Comparison of ENCODE assay signal across 9 cellular contexts in the genomic region with DNA sequence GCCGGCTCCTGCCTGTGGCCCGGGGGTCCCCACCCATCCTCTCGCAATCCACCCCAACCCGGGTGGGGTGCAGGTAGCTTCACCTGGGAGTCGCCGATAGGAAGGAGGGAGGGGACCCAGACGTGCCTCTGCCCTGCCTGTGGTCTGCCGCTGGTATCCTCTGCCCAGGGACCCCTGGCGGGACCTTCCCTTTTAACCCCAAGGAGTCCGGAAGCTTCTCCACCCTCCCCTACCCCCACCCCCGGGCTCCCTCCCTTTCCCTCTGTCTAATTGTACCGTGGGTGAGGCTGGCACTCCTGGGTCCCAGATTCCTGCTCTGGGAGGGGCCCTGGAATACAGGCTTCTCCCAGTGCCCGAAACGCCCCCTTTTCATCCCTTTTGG. TPM values are rescaled to one million over a fixed set of nuclear protein-coding genes. Genes with fewer than 3 reads are reported as not detected.
DNase-seq lines count a peak whose midpoint lies in the region; ATAC-seq and TF ChIP-seq lines count a peak whose summit lies in the region.
"Had no signal": no experiment of that assay in that cellular context is flagged by ENCODE, and none has a peak within 500 bp of the region (broad histone marks: within the 10 kb centered on the region; RNA-seq: fewer than 3 reads in every experiment).

A gene with protein sequence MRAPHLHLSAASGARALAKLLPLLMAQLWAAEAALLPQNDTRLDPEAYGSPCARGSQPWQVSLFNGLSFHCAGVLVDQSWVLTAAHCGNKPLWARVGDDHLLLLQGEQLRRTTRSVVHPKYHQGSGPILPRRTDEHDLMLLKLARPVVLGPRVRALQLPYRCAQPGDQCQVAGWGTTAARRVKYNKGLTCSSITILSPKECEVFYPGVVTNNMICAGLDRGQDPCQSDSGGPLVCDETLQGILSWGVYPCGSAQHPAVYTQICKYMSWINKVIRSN (minus strand): TSS at position 166 of the 382 bp plus-strand sequence. CDS start 579 bp downstream, outside the sequence.

- peaks cover 6% of the 10 kb centered on the region for H3K9me3 Mint-ChIP-seq in HFFc6
- no peaks in the 10 kb centered on the region for H3K9me3 Mint-ChIP-seq in activated naive CD8-positive, alpha-beta T cell (ENCODE audit: low read depth)
- H3K9me3 Mint-ChIP-seq: activated CD4-positive, alpha-beta T cell treated with anti-CD3 and anti-CD28 coated beads, Interleukin-2, amount 10 ng/mL, durations not matched to agents 7 days and 5 days had no signal

- POLR2A ChIA-PET in OCI-LY7 (lab: Charles Lee), result no interaction called here

- H3K27ac ChIP-seq in spleen, result no peak within 1 kb of the TSS
- H3K27ac ChIP-seq in OCI-LY7 (ENCODE audit: low read depth, low read length, poor library complexity, severe bottlenecking), result no peak within 1 kb of the TSS

- H3K4me3 ChIP-seq in iPS-18c (ENCODE audit: insufficient read depth, low read depth, low read length) (peak within 1 kb of the TSS; percentile 49), spleen (peak within 1 kb of the TSS in 6 of 8 donors; percentile 9 to 62 (median 26)), OCI-LY7 (ENCODE audit: low read depth, low read length, poor library complexity, severe bottlenecking) (no peak within 1 kb of the TSS)

- no peaks in the 10 kb centered on the region for H4K20me1 ChIP-seq in OCI-LY7 (ENCODE audit: insufficient read depth, low read length)

- H3K27ac Mint-ChIP-seq in HFFc6, result no peak within 1 kb of the TSS
- H3K27ac Mint-ChIP-seq in activated naive CD8-positive, alpha-beta T cell, result no peak within 1 kb of the TSS
- H3K27ac Mint-ChIP-seq: activated CD4-positive, alpha-beta T cell treated with anti-CD3 and anti-CD28 coated beads, Interleukin-2, amount 10 ng/mL, durations not matched to agents 7 days and 5 days had no signal

- H3K36me3 ChIP-seq in spleen (no peaks in the 10 kb centered on the region), OCI-LY7 (ENCODE audit: insufficient read depth, low read length) (no peaks in the 10 kb centered on the region)

- TF ChIP-seq CTCF in HFFc6 (IDR thresholded peaks at IDR 0.05) (no peak), spleen (IDR thresholded peaks at IDR 0.05 in 8 of 11, conservative IDR thresholded peaks at IDR 0.05 in 3 of 11) (no peak), OCI-LY7 (conservative IDR thresholded peaks at IDR 0.05; ENCODE audit: low read length) (no peak)

- CTCF ChIA-PET in OCI-LY7 (lab: Charles Lee; ENCODE audit: unreplicated experiment), result no interaction called here

- 4 to 14% (median 5%) methylated on average over 5 to 14 of the region's 14 CpGs for WGBS in spleen, 5 donors

- no peaks in the 10 kb centered on the region; the same call in 1 of the 2 replicates for H3K36me3 Mint-ChIP-seq in HFFc6 (ENCODE audit: low read depth)
- no peaks in the 10 kb centered on the region for H3K36me3 Mint-ChIP-seq in activated naive CD8-positive, alpha-beta T cell

- H3K79me2 ChIP-seq in OCI-LY7 (ENCODE audit: insufficient read depth, low read depth, low read length), result no peaks in the 10 kb centered on the region

- H3K4me1 ChIP-seq in spleen (peaks cover 10 to 42% (median 29%) of the 10 kb centered on the region in 6 donors), OCI-LY7 (ENCODE audit: insufficient read depth, low read length, poor library complexity, severe bottlenecking) (no peaks in the 10 kb centered on the region)

- ATAC-seq in HG03139 (IDR thresholded peaks at IDR 0.05; ENCODE audit: unreplicated experiment) (no peak), HG02759 (IDR thresholded peaks at IDR 0.05; ENCODE audit: unreplicated experiment) (no peak)

- DNase-seq in HFFc6 (no peak), spleen (no peak), OCI-LY7 (ENCODE audit: low spot score) (no peak)
- DNase-seq: NCI-H1092 had no signal

- H3K27me3 Mint-ChIP-seq in HFFc6 (ENCODE audit: insufficient read depth), result peaks cover 20% of the 10 kb centered on the region
- H3K27me3 Mint-ChIP-seq in activated naive CD8-positive, alpha-beta T cell, result peaks cover 28% of the 10 kb centered on the region

- no peak within 1 kb of the TSS for H2AFZ ChIP-seq in OCI-LY7 (ENCODE audit: low read length)

- TF ChIP-seq POLR2A in spleen (IDR thresholded peaks at IDR 0.05), result no peak

- peak within 1 kb of the TSS; percentile 45; the same call in 1 of the 2 replicates for H3K4me3 Mint-ChIP-seq in HFFc6
- H3K4me3 Mint-ChIP-seq in activated naive CD8-positive, alpha-beta T cell, result peak within 1 kb of the TSS; percentile 86

- H3K9me2 ChIP-seq in OCI-LY7 (ENCODE audit: insufficient read depth, low read length), result no peaks in the 10 kb centered on the region

- H3K4me1 Mint-ChIP-seq in HFFc6 (ENCODE audit: low read depth), result peaks cover 6% of the 10 kb centered on the region; the same call in 1 of the 2 replicates
- peaks cover 25% of the 10 kb centered on the region for H3K4me1 Mint-ChIP-seq in activated naive CD8-positive, alpha-beta T cell (ENCODE audit: low read depth)

- BruUV-seq in OCI-LY7 (replicated peaks; lab: Mats Ljungman, UMichigan), result no TSS peak

- H3K4me2 ChIP-seq in OCI-LY7 (ENCODE audit: low read length), result no peak within 1 kb of the TSS

- H3K9me3 ChIP-seq in iPS-18c (ENCODE audit: control insufficient read depth, insufficient read depth, low read length) (no peaks in the 10 kb centered on the region), spleen (no peaks in the 10 kb centered on the region), OCI-LY7 (ENCODE audit: low read length) (no peaks in the 10 kb centered on the region)

- intact Hi-C loops in spleen (cut with DNase I; ENCODE audit: low total_unique reads) (no loop called here), OCI-LY7 (cut with micrococcal nuclease; ENCODE audit: unreplicated experiment) (no loop called here)

- peaks cover 4 to 100% (median 60%) of the 10 kb centered on the region in 7 donors for H3K27me3 ChIP-seq in spleen (replicated peaks in 1 of 7)

RNA-seq across cellular contexts. Expression of the gene that starts here (rescaled TPM):
- not detected for total RNA-seq in HFFc6 (2021; fragmentation: NEBNext Ultra II Directional; extraction: Animal tissue kit (Norgen Biotek cat#: 25700))
- not detected for total RNA-seq in spleen
- under 1 TPM; 0.06 to 0.13 (median 0.09) TPM for polyA plus RNA-seq in spleen
- total RNA-seq in OCI-LY7 (2014; rRNA removed; shearing (Covaris generic)), result not detected in 2 replicates
- not detected in 2 replicates for total RNA-seq in OCI-LY7 (2022)
- total RNA-seq: activated CD4-positive, alpha-beta T cell treated with anti-CD3 and anti-CD28 coated beads, Interleukin-2, amount 10 ng/mL, durations not matched to agents 7 days and 5 days had no signal
